Comparison of ENCODE assay signal across 23 cellular contexts in genomic region chr5:66967102-66967501, GRCh38.
DNase-seq lines count a peak whose midpoint lies in the region; ATAC-seq and TF ChIP-seq lines count a peak whose summit lies in the region.
"Had no signal": no experiment of that assay in that cellular context is flagged by ENCODE, and none has a peak within 500 bp of the region (broad histone marks: within the 10 kb centered on the region; RNA-seq: fewer than 3 reads in every experiment).

No MANE protein-coding gene starts in this region.

- no peak overlapping the region for H3K4me3 ChIP-seq in AG04449 (ENCODE audit: low read depth, low read length)
- no peak overlapping the region for H3K4me3 ChIP-seq in GM23248
- no peak overlapping the region for H3K4me3 ChIP-seq in brain microvascular endothelial cell (ENCODE audit: low read depth, low read length)
- H3K4me3 ChIP-seq: adrenal gland, GM23338, suprapubic skin had no signal

- WGBS in GM23248 (ENCODE audit: low coverage in 1 of 2, low lambda C conversion rate in 2 of 2, missing lambda C conversion rate in 2 of 2), 2 experiments, result 32 to 35% methylated on average over 3 of the region's 3 CpGs

- no peaks in the 10 kb centered on the region for H3K9me3 ChIP-seq in GM23248 (ENCODE audit: low read depth)
- H3K9me3 ChIP-seq: adrenal gland, suprapubic skin had no signal

- TF ChIP-seq CTCF in AG04449 (IDR thresholded peaks at IDR 0.05; ENCODE audit: insufficient read depth, low read length, missing control alignments) (no peak), brain microvascular endothelial cell (IDR thresholded peaks at IDR 0.05; ENCODE audit: low read depth, low read length, missing control alignments) (no peak), foreskin keratinocyte (conservative IDR thresholded peaks at IDR 0.05) (no peak)

- H2AFZ ChIP-seq in GM23248, result peak overlapping the region; percentile 31; the same call in 1 of the 2 replicates
- H2AFZ ChIP-seq: GM23338 had no signal

- POLR2A ChIA-PET in AG04449 (lab: Yijun Ruan, JAX), result no interaction called here

- no peaks in the 10 kb centered on the region for H4K20me1 ChIP-seq in GM23248 (ENCODE audit: insufficient read depth)

- H3K27me3 ChIP-seq in GM23248 (replicated peaks; ENCODE audit: insufficient read depth) (no peaks in the 10 kb centered on the region), brain microvascular endothelial cell (replicated peaks) (no peaks in the 10 kb centered on the region), foreskin keratinocyte (no peaks in the 10 kb centered on the region)
- H3K27me3 ChIP-seq: adrenal gland, suprapubic skin had no signal

- H3K9me2 ChIP-seq in GM23248 (ENCODE audit: insufficient read depth), result no peaks in the 10 kb centered on the region

- H3K36me3 ChIP-seq in GM23248 (ENCODE audit: low read depth) (no peaks in the 10 kb centered on the region), brain microvascular endothelial cell (replicated peaks) (no peaks in the 10 kb centered on the region)
- H3K36me3 ChIP-seq: adrenal gland, suprapubic skin had no signal

- CTCF ChIA-PET in AG04449 (lab: Yijun Ruan, JAX), result interaction anchor here (0.5 to 4.1 kb wide), 5 partner anchors 12 to 88 kb away, joined by 3 to 28 read pairs (median 5); no protein-coding TSS in a partner anchor

- H3K27ac ChIP-seq in GM23248, result peak overlapping the region; percentile 56
- peak overlapping the region; percentile 52 for H3K27ac ChIP-seq in brain microvascular endothelial cell
- no peak overlapping the region for H3K27ac ChIP-seq in foreskin keratinocyte
- H3K27ac ChIP-seq: adrenal gland, suprapubic skin had no signal

- no peak overlapping the region for H3K9ac ChIP-seq in GM23248

- H3K79me2 ChIP-seq in GM23248 (ENCODE audit: insufficient read depth), result peaks cover 6% of the 10 kb centered on the region

- ATAC-seq in foreskin keratinocyte, result peak; percentile 68
- ATAC-seq in HG03196 (IDR thresholded peaks at IDR 0.05; ENCODE audit: unreplicated experiment), result no peak
- ATAC-seq: CD8-positive, alpha-beta T cell; effector memory CD8-positive, alpha-beta T cell; GM23338 had no signal

- in situ Hi-C loops in GM23248 (cut with MboI) (no loop called here), brain microvascular endothelial cell (cut with HindIII; ENCODE audit: low pct_ligation_motif_present, low sequenced_read_pairs) (no loop called here)

- H3K4me1 ChIP-seq in GM23248 (ENCODE audit: insufficient read depth) (peaks cover 16% of the 10 kb centered on the region; the same call in 1 of the 2 replicates), foreskin keratinocyte (no peaks in the 10 kb centered on the region)

- H3F3A ChIP-seq in GM23248 (ENCODE audit: insufficient read depth), result peaks cover 29% of the 10 kb centered on the region

- H3K4me2 ChIP-seq in GM23248 (ENCODE audit: unreplicated experiment), result no peak overlapping the region
- H3K4me2 ChIP-seq: GM23338 had no signal

- DNase-seq in AG04449 (ENCODE audit: low read depth, low spot score), result peak; percentile 66
- DNase-seq in GM23248, result peak; percentile 81
- DNase-seq in brain microvascular endothelial cell, result peak; percentile 71
- no peak for DNase-seq in foreskin keratinocyte
- DNase-seq in HuH-7 (ENCODE audit: low spot score), result no peak
- DNase-seq in NCI-H69 (lab: John Stamatoyannopoulos, UW), result no peak
- no peak for DNase-seq in GOT3 (lab: John Stamatoyannopoulos, UW)
- DNase-seq: activated CD4-positive, alpha-beta T cell treated with anti-CD3 and anti-CD28 coated beads, Interleukin-2, amount 10 ng/mL, durations not matched to agents 7 days and 5 days; activated effector memory CD4-positive, alpha-beta T cell treated with Interleukin-2 at 50 U/mL for 16 hours; CD8-positive, alpha-beta T cell; cerebellar nuclear complex; DMS79; effector memory CD8-positive, alpha-beta T cell; foreskin melanocyte; Kasumi-1; kidney; mesendoderm; NCI-H526; nephron progenitor cell had no signal

Comparison
In these comparisons a context has a peak if more than half of its experiments do, and no peak if none do; other contexts are left out.
1. DNase-seq: peak in AG04449 (single experiment), GM23248 (single experiment) and brain microvascular endothelial cell (single experiment); none in foreskin keratinocyte (0 of 2), HuH-7 (single experiment), NCI-H69 (single experiment) and GOT3 (single experiment).